Comparison of ENCODE assay signal across 8 cellular contexts in genomic region chr1:51284487-51284954, GRCh38. TPM values are rescaled to one million over a fixed set of nuclear protein-coding genes. Genes with fewer than 3 reads are reported as not detected.
DNase-seq lines count a peak whose midpoint lies in the region; ATAC-seq and TF ChIP-seq lines count a peak whose summit lies in the region.

No MANE protein-coding gene starts in this region.

- H3K9me3 ChIP-seq in adrenal gland (replicated peaks in 1 of 3) (no peaks in the 10 kb centered on the region), thyroid gland (no peaks in the 10 kb centered on the region), esophagus muscularis mucosa (no peaks in the 10 kb centered on the region)

- no peak overlapping the region for H3K4me3 ChIP-seq in adrenal gland
- no peak overlapping the region for H3K4me3 ChIP-seq in thyroid gland (replicated peaks in 1 of 3)
- H3K4me3 ChIP-seq in esophagus muscularis mucosa: no peak overlapping the region

- peak; percentile 50 for ATAC-seq in GM21381 (IDR thresholded peaks at IDR 0.05; ENCODE audit: unreplicated experiment)
- ATAC-seq in activated CD4-positive, CD25-positive, alpha-beta regulatory T cell treated with anti-CD3 and anti-CD28 coated beads, Interleukin-2, amount 50 U/mL, for 24 hours: no peak

- no peak for TF ChIP-seq EP300 in esophagus muscularis mucosa (IDR thresholded peaks at IDR 0.05)

- no peaks in the 10 kb centered on the region for H3K36me3 ChIP-seq in adrenal gland (replicated peaks in 1 of 2)
- H3K36me3 ChIP-seq in thyroid gland: no peaks in the 10 kb centered on the region
- peaks cover 0 to 9% (median 1%) of the 10 kb centered on the region in 4 donors for H3K36me3 ChIP-seq in esophagus muscularis mucosa

- H3K4me1 ChIP-seq in adrenal gland (replicated peaks in 1 of 2) (peaks cover 18 to 34% of the 10 kb centered on the region in 2 donors), thyroid gland (peaks cover 4 to 25% of the 10 kb centered on the region in 2 donors), esophagus muscularis mucosa (peaks cover 0 to 10% (median 0%) of the 10 kb centered on the region in 4 donors)

- peak in 1 of 2 donors; percentile 52 for TF ChIP-seq POLR2A in adrenal gland (IDR thresholded peaks at IDR 0.05)
- TF ChIP-seq POLR2A in thyroid gland (IDR thresholded peaks at IDR 0.05): no peak
- no peak for TF ChIP-seq POLR2A in esophagus muscularis mucosa (IDR thresholded peaks at IDR 0.05; ENCODE audit: low read depth)

- H3K27ac ChIP-seq in adrenal gland (peak overlapping the region in 2 of 5 donors; percentile 17 to 19), thyroid gland (peak overlapping the region in 1 of 3 donors; percentile 8), esophagus muscularis mucosa (replicated peaks in 1 of 4) (no peak overlapping the region)

- intact Hi-C loops in adrenal gland (cut with DNase I): no loop called here
- intact Hi-C loops in thyroid gland (cut with DNase I): no loop called here
- intact Hi-C loops in esophagus muscularis mucosa (cut with DNase I): no loop called here

- TF ChIP-seq CTCF in adrenal gland (IDR thresholded peaks at IDR 0.05) (no peak), thyroid gland (IDR thresholded peaks at IDR 0.05) (no peak), esophagus muscularis mucosa (IDR thresholded peaks at IDR 0.05) (no peak)

- H3K27me3 ChIP-seq in adrenal gland (no peaks in the 10 kb centered on the region), thyroid gland (no peaks in the 10 kb centered on the region), esophagus muscularis mucosa (no peaks in the 10 kb centered on the region)

- DNase-seq in GF-D8 (lab: John Stamatoyannopoulos, UW) (peak; percentile 18), HS-27A (ENCODE audit: low read depth) (peak; percentile 55), adrenal gland (peak; percentile 73 to 91 (median 88)), thyroid gland (peak; percentile 29 to 44), esophagus muscularis mucosa (ENCODE audit: extremely low spot score) (no peak), T-helper 9 cell (no peak)

RNA-seq across cellular contexts. Expression of gene TTC39A, which starts 45.8 kb away (rescaled TPM):
- total RNA-seq in adrenal gland (10 to 100 TPM in 7 of 8 donors, 1 to 10 TPM in 1; 8.1 to 44.8 (median 24.3) TPM), thyroid gland (10 to 100 TPM; 13.6 to 56.0 (median 33.5) TPM), esophagus muscularis mucosa (1 to 10 TPM in 1 of 4 donors, under 1 TPM in 2, not detected in 1; 0.17 to 2.5 (median 0.52) TPM)
- 1 to 10 TPM; 4.7 to 8.7 (median 5.9) TPM for polyA plus RNA-seq in adrenal gland

RNA-seq across cellular contexts. Expression of gene RNF11, which starts 48.4 kb away (rescaled TPM):
- total RNA-seq in adrenal gland: 100 to 1,000 TPM in 6 of 8 donors, 10 to 100 TPM in 2; 70.3 to 140 (median 121) TPM
- polyA plus RNA-seq in adrenal gland: 100 to 1,000 TPM in 1 of 3 donors, 10 to 100 TPM in 2; 32.6 to 142 (median 49.0) TPM
- 100 to 1,000 TPM; 113 to 134 (median 115) TPM for total RNA-seq in thyroid gland
- total RNA-seq in esophagus muscularis mucosa: 100 to 1,000 TPM; 101 to 141 (median 115) TPM

Comparison
In these comparisons a context has a peak if more than half of its experiments do, and no peak if none do; other contexts are left out.
1. DNase-seq: peak in GF-D8 (single experiment), HS-27A (single experiment), adrenal gland (7 of 7) and thyroid gland (2 of 2); none in esophagus muscularis mucosa (single experiment) and T-helper 9 cell (single experiment).